In genomic region chr14:45728448-45729225, GRCh38 we compare ENCODE assay signal across 20 cellular contexts.
"Had no signal": no experiment of that assay in that cellular context is flagged by ENCODE, and none has a peak within 500 bp of the region (broad histone marks: within the 10 kb centered on the region; RNA-seq: fewer than 3 reads in every experiment).

No MANE protein-coding gene starts in this region.

- H3K4me3 ChIP-seq: esophagus squamous epithelium, hepatocyte, left ventricle myocardium inferior, lung, psoas muscle, stomach, thoracic aorta, transverse colon had no signal

- DNase-seq: effector memory CD4-positive, alpha-beta T cell; esophagus squamous epithelium; head of caudate nucleus; left ventricle myocardium inferior; naive thymus-derived CD4-positive, alpha-beta T cell; occipital lobe; psoas muscle; small intestine; stimulated activated CD4-positive, alpha-beta T cell treated with anti-CD3 and anti-CD28 coated beads, Interleukin-12 subunit alpha, Interleukin-12 subunit beta, amount 100 ng/mL, for 4 hours; stimulated activated naive CD4-positive, alpha-beta T cell; stomach; substantia nigra; transverse colon had no signal

- H3K36me3 ChIP-seq: esophagus squamous epithelium, left ventricle myocardium inferior, stomach, thoracic aorta, transverse colon had no signal

- H3K4me1 Mint-ChIP-seq: central memory CD8-positive, alpha-beta T cell; naive thymus-derived CD4-positive, alpha-beta T cell had no signal

- FAIRE-seq: small intestine had no signal

- H3K4me2 ChIP-seq: hepatocyte had no signal

- H3K36me3 Mint-ChIP-seq: naive thymus-derived CD4-positive, alpha-beta T cell had no signal

- H3K27ac ChIP-seq: epithelial cell of prostate, esophagus squamous epithelium, hepatocyte, left ventricle myocardium inferior, parathyroid adenoma, psoas muscle, stomach, thoracic aorta, transverse colon had no signal

- ATAC-seq: naive thymus-derived CD4-positive, alpha-beta T cell; psoas muscle; sciatic nerve had no signal

- H3K4me1 ChIP-seq: esophagus squamous epithelium, left ventricle myocardium inferior, parathyroid adenoma, psoas muscle, stomach, transverse colon had no signal

- H3K27me3 ChIP-seq: esophagus squamous epithelium, hepatocyte, stomach, transverse colon had no signal

- H3K27me3 Mint-ChIP-seq: central memory CD8-positive, alpha-beta T cell; naive thymus-derived CD4-positive, alpha-beta T cell had no signal

- H2AFZ ChIP-seq: hepatocyte, parathyroid adenoma had no signal

- H3K27ac Mint-ChIP-seq: naive thymus-derived CD4-positive, alpha-beta T cell had no signal

- H3K4me3 Mint-ChIP-seq: central memory CD8-positive, alpha-beta T cell; naive thymus-derived CD4-positive, alpha-beta T cell had no signal

- H3K79me2 ChIP-seq: hepatocyte, parathyroid adenoma had no signal

- H3K9ac ChIP-seq: parathyroid adenoma had no signal

- H3K9me3 ChIP-seq: esophagus squamous epithelium, left ventricle myocardium inferior, psoas muscle, stomach, thoracic aorta, transverse colon had no signal
